Comparison of ENCODE assay signal across 8 cellular contexts in the genomic region with DNA sequence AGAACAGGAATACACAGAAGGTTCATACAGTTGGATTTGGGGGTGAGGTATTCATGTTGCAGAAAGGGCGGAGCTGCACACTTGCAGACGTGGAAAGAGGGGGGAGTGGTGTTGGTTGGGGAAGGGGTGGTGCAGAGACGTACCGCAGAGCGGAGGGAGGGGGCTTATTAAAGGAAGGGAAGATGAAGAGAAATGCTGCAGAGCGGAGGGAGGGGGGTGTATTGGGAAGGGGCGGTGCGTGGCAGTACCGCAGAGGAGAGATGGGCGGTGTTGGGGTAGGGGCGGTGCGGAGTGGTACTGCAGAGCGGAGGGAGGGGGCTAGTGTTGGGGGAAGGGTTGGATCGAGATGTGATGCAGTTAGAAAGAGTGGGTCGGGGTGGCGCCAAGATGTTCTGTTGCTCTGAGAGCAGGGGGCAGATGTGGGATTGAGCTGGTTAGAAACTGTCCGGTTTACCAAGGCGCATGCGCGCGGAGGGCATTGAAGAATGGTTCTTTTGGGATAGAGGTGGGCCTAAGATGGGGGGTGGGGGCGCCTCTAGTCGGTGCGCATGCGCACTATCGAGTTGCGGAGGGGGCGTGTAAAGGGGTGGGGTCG. TPM values are rescaled to one million over a fixed set of nuclear protein-coding genes. Genes with fewer than 3 reads are reported as not detected.
A peak's percentile ranks its signal among the peaks of the same experiment; 100 is the strongest.
DNase-seq lines count a peak whose midpoint lies in the region; ATAC-seq and TF ChIP-seq lines count a peak whose summit lies in the region.

No MANE protein-coding gene starts in this region.

- H3K79me2 ChIP-seq in PC-3 (ENCODE audit: low read length): no peaks in the 10 kb centered on the region

- no TSS peak for BruUV-seq in PC-3 (replicated peaks; lab: Mats Ljungman, UMichigan)

- H4K20me1 ChIP-seq in PC-3 (ENCODE audit: low read length): no peaks in the 10 kb centered on the region

- no peak overlapping the region for H3K27ac ChIP-seq in RWPE2 (ENCODE audit: poor library complexity, severe bottlenecking)
- H3K27ac ChIP-seq in upper lobe of left lung: no peak overlapping the region
- H3K27ac ChIP-seq in PC-3 (ENCODE audit: low read length): no peak overlapping the region

- 1 to 36% methylated on average over 25 to 29 of the region's 29 CpGs for WGBS in upper lobe of left lung, 2 donors

- CTCF ChIA-PET in PC-3 (lab: Charles Lee): no interaction called here

- H3F3A ChIP-seq in PC-3 (ENCODE audit: low read length, unreplicated experiment): no peaks in the 10 kb centered on the region

- no peaks in the 10 kb centered on the region for H3K27me3 ChIP-seq in RWPE2 (ENCODE audit: insufficient read depth, poor library complexity, severe bottlenecking)
- no peaks in the 10 kb centered on the region for H3K27me3 ChIP-seq in adipocyte (replicated peaks; ENCODE audit: control insufficient read depth, insufficient read depth, low read length)
- H3K27me3 ChIP-seq in upper lobe of left lung: no peaks in the 10 kb centered on the region
- no peaks in the 10 kb centered on the region for H3K27me3 ChIP-seq in PC-3 (ENCODE audit: low read length)

- peak overlapping the region; percentile 34 for H3K4me3 ChIP-seq in RWPE2 (ENCODE audit: severe bottlenecking)
- H3K4me3 ChIP-seq in adipocyte (ENCODE audit: low read length): peak overlapping the region; percentile 81
- H3K4me3 ChIP-seq in upper lobe of left lung: peak overlapping the region; percentile 9 to 58 (median 44)
- H3K4me3 ChIP-seq in PC-3 (ENCODE audit: low read length): no peak overlapping the region

- POLR2A ChIA-PET in PC-3 (lab: Charles Lee; ENCODE audit: unreplicated experiment): no interaction called here

- H3K9me3 ChIP-seq in RWPE2 (ENCODE audit: severe bottlenecking) (no peaks in the 10 kb centered on the region), adipocyte (ENCODE audit: control insufficient read depth, low read length) (peaks cover 8% of the 10 kb centered on the region), upper lobe of left lung (no peaks in the 10 kb centered on the region), PC-3 (ENCODE audit: low read length) (no peaks in the 10 kb centered on the region)

- no peaks in the 10 kb centered on the region for H3K36me3 ChIP-seq in RWPE2 (ENCODE audit: low read depth)
- H3K36me3 ChIP-seq in adipocyte (ENCODE audit: control insufficient read depth, insufficient read depth, low read length, severe bottlenecking): no peaks in the 10 kb centered on the region
- no peaks in the 10 kb centered on the region for H3K36me3 ChIP-seq in upper lobe of left lung
- no peaks in the 10 kb centered on the region for H3K36me3 ChIP-seq in PC-3 (ENCODE audit: low read depth, low read length)

- no peak overlapping the region for H2AFZ ChIP-seq in PC-3 (ENCODE audit: low read length)

- intact Hi-C loops in left ventricle myocardium superior (cut with micrococcal nuclease) (no loop called here), posterior vena cava (cut with DNase I) (no loop called here), PC-3 (cut with micrococcal nuclease) (no loop called here)

- no peak for TF ChIP-seq CTCF in RWPE2 (IDR thresholded peaks at IDR 0.05; ENCODE audit: poor library complexity, severe bottlenecking)
- peak in 1 of 6 experiments; percentile 7 for TF ChIP-seq CTCF in upper lobe of left lung (IDR thresholded peaks at IDR 0.05)
- no peak for TF ChIP-seq CTCF in PC-3 (conservative IDR thresholded peaks at IDR 0.05; ENCODE audit: low read depth, low read length)

- H3K9me2 ChIP-seq in PC-3 (replicated peaks; ENCODE audit: low read length): no peaks in the 10 kb centered on the region

- DNase-seq in ELR (ENCODE audit: low read depth): peak; percentile 32
- DNase-seq in RWPE2 (ENCODE audit: low spot score): no peak
- peak; percentile 79 for DNase-seq in adipocyte (ENCODE audit: low read depth)
- DNase-seq in left ventricle myocardium superior: peak; percentile 68
- peak; percentile 89 for DNase-seq in posterior vena cava (ENCODE audit: low spot score)
- DNase-seq in upper lobe of left lung: peak in 1 of 2 donors; percentile 17
- DNase-seq in PC-3: no peak

- peak overlapping the region; percentile 65 for H3K9ac ChIP-seq in adipocyte (ENCODE audit: low read length)
- no peak overlapping the region for H3K9ac ChIP-seq in PC-3 (ENCODE audit: low read length)

- H3K4me2 ChIP-seq in PC-3 (ENCODE audit: low read length): no peak overlapping the region

- TF ChIP-seq POLR2A in upper lobe of left lung (IDR thresholded peaks at IDR 0.05): no peak

- H3K4me1 ChIP-seq in RWPE2 (ENCODE audit: insufficient read depth, poor library complexity, severe bottlenecking) (no peaks in the 10 kb centered on the region), adipocyte (ENCODE audit: control insufficient read depth, insufficient read depth, low read length) (no peaks in the 10 kb centered on the region), upper lobe of left lung (peaks cover 0 to 4% (median 0%) of the 10 kb centered on the region in 4 donors), PC-3 (ENCODE audit: insufficient read depth, low read length) (no peaks in the 10 kb centered on the region)

- no peak for TF ChIP-seq EP300 in upper lobe of left lung (IDR thresholded peaks at IDR 0.05)

- ATAC-seq in HG03095 (IDR thresholded peaks at IDR 0.05; ENCODE audit: unreplicated experiment): peak; percentile 50
- peak; percentile 77 for ATAC-seq in RWPE2 (ENCODE audit: low read depth)
- ATAC-seq in left ventricle myocardium superior: peak; percentile 76
- ATAC-seq in upper lobe of left lung (ENCODE audit: low FRiP score in 2 of 2): peak; percentile 68 to 71
- ATAC-seq in PC-3: no peak

RNA-seq across cellular contexts. Expression of gene TRO, which starts 0.9 kb away (rescaled TPM):
- total RNA-seq in left ventricle myocardium superior (2.1 TPM), posterior vena cava (1 to 10 TPM; 6.7 to 7.7 TPM), upper lobe of left lung (1 to 10 TPM; 2.0 to 9.4 (median 4.8) TPM), PC-3 (2014; rRNA removed) (not detected in 2 replicates)

Comparison
In these comparisons a context has a peak if more than half of its experiments do, and no peak if none do; other contexts are left out.
1. DNase-seq: peak in ELR (single experiment), adipocyte (single experiment), left ventricle myocardium superior (single experiment) and posterior vena cava (single experiment); none in RWPE2 (single experiment) and PC-3 (single experiment).